ENCODE assay signal across 8 cellular contexts in the genomic region with DNA sequence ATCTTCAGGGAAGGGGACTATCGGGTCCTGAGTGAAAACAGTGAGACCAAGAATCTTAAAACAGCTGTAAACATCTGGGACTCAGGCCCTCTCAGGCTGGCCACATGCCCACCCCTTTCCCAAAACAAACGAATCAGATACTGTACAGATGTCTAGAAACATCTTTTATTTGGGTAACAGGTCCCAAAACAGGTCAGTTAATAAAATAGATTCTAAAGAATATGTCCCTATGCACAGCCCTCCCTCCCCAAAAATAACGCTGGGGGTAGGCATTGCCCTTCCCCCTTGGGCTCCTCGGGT. TPM values are rescaled to one million over a fixed set of nuclear protein-coding genes. Genes with fewer than 3 reads are reported as not detected.
DNase-seq lines count a peak whose midpoint lies in the region; ATAC-seq, FAIRE-seq and TF ChIP-seq lines count a peak whose summit lies in the region.

No MANE protein-coding gene starts in this region.

- DNase-seq in activated CD4-positive, alpha-beta T cell treated with anti-CD3 and anti-CD28 coated beads, Interleukin-2, amount 10 ng/mL, durations not matched to agents 7 days and 5 days, result no peak
- DNase-seq in activated CD4-positive, alpha-beta T cell treated with anti-CD3 and anti-CD28 coated beads for 1 hour, result no peak
- DNase-seq in activated naive CD4-positive, alpha-beta T cell treated with anti-CD3 and anti-CD28 coated beads, Interleukin-2, amount 50 U/mL, for 72 hours (ENCODE audit: low spot score in 2 of 2), result no peak
- DNase-seq in kidney (peak; percentile 65), substantia nigra (lab: John Stamatoyannopoulos, UW) (peak in 1 of 49 donors; percentile 78)

- H3K36me3 ChIP-seq in kidney (ENCODE audit: control insufficient read depth in 1 of 2, insufficient read depth in 2 of 2, low read length in 2 of 2), result peaks cover 5 to 13% of the 10 kb centered on the region in 2 donors

- H3K4me3 ChIP-seq in kidney (ENCODE audit: low read length in 2 of 2), result peak overlapping the region; percentile 41 to 85

- H3K4me1 Mint-ChIP-seq in activated CD4-positive, alpha-beta T cell treated with anti-CD3 and anti-CD28 coated beads, Interleukin-2, amount 10 ng/mL, durations not matched to agents 7 days and 5 days, result peaks cover 70% of the 10 kb centered on the region

- peaks cover 21 to 38% of the 10 kb centered on the region in 2 donors for H3K4me1 ChIP-seq in kidney (ENCODE audit: control insufficient read depth in 1 of 2, insufficient read depth in 1 of 2, low read depth in 1 of 2, low read length in 2 of 2)

- no peak for TF ChIP-seq CTCF in kidney (IDR thresholded peaks at IDR 0.05; ENCODE audit: borderline replicate concordance, extremely low read depth, insufficient read depth)

- FAIRE-seq in kidney (lab: Jason Lieb, UNC), result no peak

- H3K36me3 Mint-ChIP-seq in activated CD4-positive, alpha-beta T cell treated with anti-CD3 and anti-CD28 coated beads, Interleukin-2, amount 10 ng/mL, durations not matched to agents 7 days and 5 days (ENCODE audit: low read depth), result peaks cover 28% of the 10 kb centered on the region
- peaks cover 36 to 46% of the 10 kb centered on the region in 2 donors for H3K36me3 Mint-ChIP-seq in activated naive CD4-positive, alpha-beta T cell treated with anti-CD3 and anti-CD28 coated beads, Interleukin-2, amount 50 U/mL, for 72 hours

- H3K4me3 Mint-ChIP-seq in activated CD4-positive, alpha-beta T cell treated with anti-CD3 and anti-CD28 coated beads, Interleukin-2, amount 10 ng/mL, durations not matched to agents 7 days and 5 days, result peak overlapping the region; percentile 96

- POLR2A ChIA-PET in activated CD4-positive, alpha-beta T cell treated with anti-CD3 and anti-CD28 coated beads, Interleukin-2, amount 10 ng/mL, durations not matched to agents 7 days and 5 days (lab: Charles Lee), result interaction anchor here (0.7 to 0.9 kb wide), 2 partner anchors 8 to 169 kb away, joined by 3 to 5 read pairs; no protein-coding TSS in a partner anchor

- H3K27ac Mint-ChIP-seq in activated CD4-positive, alpha-beta T cell treated with anti-CD3 and anti-CD28 coated beads, Interleukin-2, amount 10 ng/mL, durations not matched to agents 7 days and 5 days, result peak overlapping the region; percentile 92
- peak overlapping the region; percentile 70 to 98 for H3K27ac Mint-ChIP-seq in activated naive CD4-positive, alpha-beta T cell treated with anti-CD3 and anti-CD28 coated beads, Interleukin-2, amount 50 U/mL, for 72 hours

- no peak for ATAC-seq in activated naive CD4-positive, alpha-beta T cell treated with anti-CD3 and anti-CD28 coated beads, Interleukin-2, amount 50 U/mL, for 72 hours
- ATAC-seq in GM21723 (IDR thresholded peaks at IDR 0.05; ENCODE audit: unreplicated experiment) (no peak), GM19452 (IDR thresholded peaks at IDR 0.05; ENCODE audit: unreplicated experiment) (no peak), HG03354 (IDR thresholded peaks at IDR 0.05; ENCODE audit: poor library complexity, severe bottlenecking, unreplicated experiment) (no peak)

- CTCF ChIA-PET in activated CD4-positive, alpha-beta T cell treated with anti-CD3 and anti-CD28 coated beads, Interleukin-2, amount 10 ng/mL, durations not matched to agents 7 days and 5 days (lab: Charles Lee), result interaction anchor here (1.8 to 5.2 kb wide), 2 partner anchors 9 to 14 kb away, joined by 8 to 38 read pairs; a partner anchor contains a TSS

- H3K9me3 Mint-ChIP-seq in activated CD4-positive, alpha-beta T cell treated with anti-CD3 and anti-CD28 coated beads, Interleukin-2, amount 10 ng/mL, durations not matched to agents 7 days and 5 days, result no peaks in the 10 kb centered on the region
- H3K9me3 Mint-ChIP-seq in activated naive CD4-positive, alpha-beta T cell treated with anti-CD3 and anti-CD28 coated beads, Interleukin-2, amount 50 U/mL, for 72 hours, result no peaks in the 10 kb centered on the region

- H3K9ac ChIP-seq in kidney (ENCODE audit: low read length in 2 of 2), result peak overlapping the region; percentile 22 to 38

- intact Hi-C loops in kidney (cut with DNase I), result no loop called here

- H3K27ac ChIP-seq in kidney (ENCODE audit: low read depth in 2 of 2, low read length in 2 of 2), result peak overlapping the region; percentile 59 to 65
- H3K27ac ChIP-seq in substantia nigra (ENCODE audit: low read depth, low read length, poor library complexity, severe bottlenecking), result peak overlapping the region; percentile 94

- H3K27me3 Mint-ChIP-seq in activated CD4-positive, alpha-beta T cell treated with anti-CD3 and anti-CD28 coated beads, Interleukin-2, amount 10 ng/mL, durations not matched to agents 7 days and 5 days, result no peaks in the 10 kb centered on the region

- H3K9me3 ChIP-seq in kidney (ENCODE audit: control insufficient read depth in 1 of 2, low read length in 2 of 2), result no peaks in the 10 kb centered on the region

RNA-seq across cellular contexts. Expression of a gene that starts 0.5 kb away (rescaled TPM):
- total RNA-seq in activated CD4-positive, alpha-beta T cell treated with anti-CD3 and anti-CD28 coated beads, Interleukin-2, amount 10 ng/mL, durations not matched to agents 7 days and 5 days, result 100 to 1,000 TPM in 1 of 2 experiments, 10 to 100 TPM in 1; 80.7 to 107 TPM
- total RNA-seq in activated naive CD4-positive, alpha-beta T cell treated with anti-CD3 and anti-CD28 coated beads, Interleukin-2, amount 50 U/mL, for 72 hours, result 100 to 1,000 TPM in 1 of 2 donors, 10 to 100 TPM in 1; 67.6 to 174 TPM
- total RNA-seq in kidney, result 44.8 TPM
- 28.6 TPM for polyA plus RNA-seq in kidney (ENCODE audit: insufficient read depth, low read depth, low replicate concordance)

RNA-seq across cellular contexts. Expression of a gene that starts 4.4 kb away (rescaled TPM):
- 10 to 100 TPM; 33.5 to 36.4 TPM for total RNA-seq in activated CD4-positive, alpha-beta T cell treated with anti-CD3 and anti-CD28 coated beads, Interleukin-2, amount 10 ng/mL, durations not matched to agents 7 days and 5 days
- total RNA-seq in activated naive CD4-positive, alpha-beta T cell treated with anti-CD3 and anti-CD28 coated beads, Interleukin-2, amount 50 U/mL, for 72 hours, result 10 to 100 TPM; 54.9 to 96.6 TPM
- total RNA-seq in kidney, result 125 TPM
- 106 TPM for polyA plus RNA-seq in kidney (ENCODE audit: insufficient read depth, low read depth, low replicate concordance)

RNA-seq across cellular contexts. Expression of a gene that starts 8.8 kb away (rescaled TPM):
- 1 to 10 TPM; 6.9 to 7.9 TPM for total RNA-seq in activated CD4-positive, alpha-beta T cell treated with anti-CD3 and anti-CD28 coated beads, Interleukin-2, amount 10 ng/mL, durations not matched to agents 7 days and 5 days
- total RNA-seq in activated naive CD4-positive, alpha-beta T cell treated with anti-CD3 and anti-CD28 coated beads, Interleukin-2, amount 50 U/mL, for 72 hours, result 10 to 100 TPM in 1 of 2 donors, 1 to 10 TPM in 1; 8.9 to 12.0 TPM
- 10.9 TPM for total RNA-seq in kidney
- polyA plus RNA-seq in kidney (ENCODE audit: insufficient read depth, low read depth, low replicate concordance), result 9.3 TPM

RNA-seq across cellular contexts. Expression of a gene that starts 12.4 kb away (rescaled TPM):
- 100 to 1,000 TPM; 165 to 180 TPM for total RNA-seq in activated CD4-positive, alpha-beta T cell treated with anti-CD3 and anti-CD28 coated beads, Interleukin-2, amount 10 ng/mL, durations not matched to agents 7 days and 5 days
- total RNA-seq in activated naive CD4-positive, alpha-beta T cell treated with anti-CD3 and anti-CD28 coated beads, Interleukin-2, amount 50 U/mL, for 72 hours, result 100 to 1,000 TPM; 131 to 132 TPM
- 60.6 TPM for total RNA-seq in kidney
- polyA plus RNA-seq in kidney (ENCODE audit: insufficient read depth, low read depth, low replicate concordance), result 13.2 TPM

RNA-seq across cellular contexts. Expression of a gene that starts 18.6 kb away (rescaled TPM):
- 100 to 1,000 TPM; 111 to 124 TPM for total RNA-seq in activated CD4-positive, alpha-beta T cell treated with anti-CD3 and anti-CD28 coated beads, Interleukin-2, amount 10 ng/mL, durations not matched to agents 7 days and 5 days
- 100 to 1,000 TPM in 1 of 2 donors, 10 to 100 TPM in 1; 51.0 to 130 TPM for total RNA-seq in activated naive CD4-positive, alpha-beta T cell treated with anti-CD3 and anti-CD28 coated beads, Interleukin-2, amount 50 U/mL, for 72 hours
- 97.0 TPM for total RNA-seq in kidney
- polyA plus RNA-seq in kidney (ENCODE audit: insufficient read depth, low read depth, low replicate concordance), result 188 TPM
